8 cellular contexts compared by ENCODE assay signal in the genomic region with DNA sequence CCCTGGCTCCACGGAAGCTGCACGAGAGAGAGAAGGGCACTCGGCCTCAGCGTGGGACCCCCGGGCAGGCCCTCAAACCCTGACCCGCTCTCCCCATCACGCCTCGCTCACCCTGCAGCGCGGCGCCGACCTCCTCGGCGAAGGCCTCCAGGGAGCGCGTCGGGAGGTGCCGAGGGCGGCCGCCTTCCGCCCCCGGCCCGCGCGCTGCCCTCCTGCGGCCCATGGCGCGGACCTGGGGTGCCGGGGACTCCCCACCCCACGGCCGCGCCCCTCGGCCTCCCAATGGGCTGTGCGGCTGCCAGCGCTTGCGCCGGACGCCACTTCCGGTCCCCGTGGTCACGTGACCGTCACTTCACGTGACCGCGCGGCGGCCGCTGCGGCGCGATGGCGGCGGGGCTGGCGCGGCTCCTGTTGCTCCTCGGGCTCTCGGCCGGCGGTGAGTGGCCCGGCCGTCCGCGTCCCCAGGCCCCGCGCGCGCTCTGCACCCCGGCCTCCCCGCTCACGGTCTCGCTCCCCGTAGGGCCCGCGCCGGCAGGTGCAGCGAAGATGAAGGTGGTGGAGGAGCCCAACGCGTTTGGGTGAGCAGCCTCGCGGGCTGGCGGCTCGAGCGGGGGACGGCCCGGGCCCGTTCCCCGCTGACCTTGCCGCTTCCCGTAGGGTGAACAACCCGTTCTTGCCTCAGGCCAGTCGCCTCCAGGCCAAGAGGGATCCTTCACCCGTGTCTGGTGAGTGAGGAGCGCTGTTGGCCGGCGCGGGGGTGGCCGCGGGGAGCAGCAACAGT. TPM values are rescaled to one million over a fixed set of nuclear protein-coding genes. Genes with fewer than 3 reads are reported as not detected.
DNase-seq lines count a peak whose midpoint lies in the region; ATAC-seq and TF ChIP-seq lines count a peak whose summit lies in the region.

GNPTG (plus strand) TSS at position 350 of the 781 bp plus-strand sequence; CDS start at position 385, 35 bp downstream.
TSR3 (minus strand) TSS at position 297 of the 781 bp plus-strand sequence; CDS start at position 223, 74 bp downstream.

- intact Hi-C loops in right lobe of liver (cut with DNase I) = no loop called here

- peak; percentile 94 for DNase-seq in AG08396 (ENCODE audit: low spot score)
- peak; percentile 45 to 89 for DNase-seq in NCI-H446 (lab: John Stamatoyannopoulos, UW)
- peak; percentile 81 to 83 for DNase-seq in activated CD4-positive, alpha-beta T cell treated with anti-CD3 and anti-CD28 coated beads, Interleukin-2, amount 50 U/mL, for 48 hours
- DNase-seq in dermis microvascular lymphatic vessel endothelial cell (ENCODE audit: low read depth in 2 of 2) = peak; percentile 76 to 91
- DNase-seq in right lobe of liver = peak; percentile 83 to 88 (median 88)
- DNase-seq in stimulated activated CD4-positive, alpha-beta T cell treated with anti-CD3 and anti-CD28 coated beads, Interleukin-4, amount 100 ng/mL, for 1 hour = peak; percentile 84

- H3K4me1 ChIP-seq in right lobe of liver = peaks cover 0 to 26% (median 12%) of the 10 kb centered on the region in 4 donors

- peak within 1 kb of the TSS; percentile 40 to 65 (median 57) for H3K27ac ChIP-seq in right lobe of liver

- peak within 1 kb of the TSS; percentile 98 to 100 (median 100) for H3K4me3 ChIP-seq in right lobe of liver

- no peaks in the 10 kb centered on the region for H3K27me3 ChIP-seq in right lobe of liver

- H3K36me3 ChIP-seq in right lobe of liver = no peaks in the 10 kb centered on the region

- H3K9me3 ChIP-seq in right lobe of liver = no peaks in the 10 kb centered on the region

- TF ChIP-seq CTCF in right lobe of liver (IDR thresholded peaks at IDR 0.05) = no peak

- ATAC-seq in GM18861 (IDR thresholded peaks at IDR 0.05; ENCODE audit: unreplicated experiment) (peak; percentile 55), HG03103 (IDR thresholded peaks at IDR 0.05; ENCODE audit: low read depth, unreplicated experiment) (peak; percentile 58), right lobe of liver (peak; percentile 64 to 86 (median 78))

- WGBS in right lobe of liver (ENCODE audit: insufficient coverage, low coverage, low lambda C conversion rate, missing lambda C conversion rate) = 0% methylated on average over 9 of the region's 98 CpGs

- TF ChIP-seq POLR2A in right lobe of liver (IDR thresholded peaks at IDR 0.05) = peak; percentile 62

RNA-seq across cellular contexts. Expression of gene GNPTG, which starts in this region (rescaled TPM):
- total RNA-seq in dermis microvascular lymphatic vessel endothelial cell (16.8 and 36.2 TPM in 2 replicates), right lobe of liver (10 to 100 TPM; 44.3 to 72.8 (median 63.0) TPM)

RNA-seq across cellular contexts. Expression of gene TSR3, which starts in this region (rescaled TPM):
- total RNA-seq in dermis microvascular lymphatic vessel endothelial cell (53.7 and 58.4 TPM in 2 replicates), right lobe of liver (10 to 100 TPM; 20.7 to 66.5 (median 24.5) TPM)

Comparison
In these comparisons a context has a peak if more than half of its experiments do, and no peak if none do; other contexts are left out.
1. Peak in every context shown above with its lines: DNase-seq, ATAC-seq, H3K4me3 ChIP-seq and H3K27ac ChIP-seq.